ENCODE assay signal across 11 cellular contexts in the genomic region with DNA sequence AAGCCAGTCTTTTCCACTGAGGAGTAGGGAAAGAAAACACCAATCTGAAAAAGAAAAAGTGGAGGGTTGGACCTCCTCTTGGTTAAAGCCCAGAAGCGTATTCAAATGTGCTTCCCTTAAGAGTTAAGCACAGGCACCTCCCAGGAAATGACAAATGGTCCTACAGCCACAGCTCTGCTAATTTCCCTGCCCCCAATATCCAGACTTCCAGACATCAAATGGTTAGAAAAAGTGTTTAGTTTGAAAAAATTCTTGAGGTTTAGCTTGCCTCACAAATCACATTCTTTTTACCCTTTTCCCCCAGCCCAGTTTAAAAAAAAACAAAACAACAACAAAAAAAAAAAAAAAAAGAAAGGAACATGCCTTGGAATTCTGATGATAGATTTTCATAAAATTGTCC. TPM values are rescaled to one million over a fixed set of nuclear protein-coding genes. Genes with fewer than 3 reads are reported as not detected.
DNase-seq lines count a peak whose midpoint lies in the region; ATAC-seq and TF ChIP-seq lines count a peak whose summit lies in the region.
"Had no signal": no experiment of that assay in that cellular context is flagged by ENCODE, and none has a peak within 500 bp of the region (broad histone marks: within the 10 kb centered on the region; RNA-seq: fewer than 3 reads in every experiment).

No MANE protein-coding gene starts in this region.

- H3K36me3 Mint-ChIP-seq in Calu3 (ENCODE audit: insufficient read depth, unreplicated experiment): no peaks in the 10 kb centered on the region
- H3K36me3 Mint-ChIP-seq: activated naive CD8-positive, alpha-beta T cell treated with anti-CD3 and anti-CD28 coated beads, Interleukin-2, amount 10 ng/mL, durations not matched to agents 7 days and 5 days had no signal

- H3K36me3 ChIP-seq in adipocyte (ENCODE audit: control insufficient read depth, insufficient read depth, low read length, severe bottlenecking) (no peaks in the 10 kb centered on the region), heart right ventricle (no peaks in the 10 kb centered on the region)

- H3K27me3 ChIP-seq in adipocyte (replicated peaks; ENCODE audit: control insufficient read depth, insufficient read depth, low read length): no peaks in the 10 kb centered on the region
- H3K27me3 ChIP-seq in heart right ventricle: no peaks in the 10 kb centered on the region

- peak overlapping the region; percentile 95 for H3K9ac ChIP-seq in adipocyte (ENCODE audit: low read length)

- peak; percentile 99 for DNase-seq in EH (ENCODE audit: low read depth)
- peak; percentile 94 for DNase-seq in adipocyte (ENCODE audit: low read depth)
- DNase-seq in heart right ventricle: peak in 1 of 2 donors; percentile 58
- DNase-seq in pulmonary artery endothelial cell (ENCODE audit: low read depth, low spot score): peak; percentile 68
- DNase-seq in GM10248 (ENCODE audit: extremely low spot score): no peak
- no peak for DNase-seq in NCI-H2081 (lab: John Stamatoyannopoulos, UW)
- DNase-seq in Calu3: no peak
- DNase-seq in nucleus accumbens (lab: John Stamatoyannopoulos, UW): no peak
- DNase-seq: activated naive CD8-positive, alpha-beta T cell treated with anti-CD3 and anti-CD28 coated beads, Interleukin-2, amount 10 ng/mL, durations not matched to agents 7 days and 5 days; stimulated activated CD4-positive, alpha-beta T cell treated with anti-CD3 and anti-CD28 coated beads, Interleukin-15, amount 100 ng/mL, for 24 hours had no signal

- H3K9me3 ChIP-seq in adipocyte (ENCODE audit: control insufficient read depth, low read length): no peaks in the 10 kb centered on the region
- no peaks in the 10 kb centered on the region for H3K9me3 ChIP-seq in heart right ventricle

- H3K4me1 ChIP-seq in adipocyte (ENCODE audit: control insufficient read depth, insufficient read depth, low read length) (peaks cover 53% of the 10 kb centered on the region), heart right ventricle (peaks cover 0 to 28% (median 0%) of the 10 kb centered on the region in 9 donors)

- H3K27me3 Mint-ChIP-seq in Calu3 (ENCODE audit: unreplicated experiment): no peaks in the 10 kb centered on the region
- H3K27me3 Mint-ChIP-seq: activated naive CD8-positive, alpha-beta T cell treated with anti-CD3 and anti-CD28 coated beads, Interleukin-2, amount 10 ng/mL, durations not matched to agents 7 days and 5 days had no signal

- POLR2A ChIA-PET in GM10248 (lab: Yijun Ruan, JAX): interaction anchor here (0.7 kb wide), 1 partner anchor 26 kb away, joined by 3 read pairs; no protein-coding TSS in a partner anchor

- H3K27ac ChIP-seq in heart right ventricle: peak overlapping the region; percentile 26 to 89 (median 84)

- ATAC-seq in heart right ventricle: peak; percentile 77 to 93 (median 86)
- ATAC-seq: Panc1 had no signal

- intact Hi-C loops in heart right ventricle (cut with DNase I) (loop anchor here in 4 of 10 donors (1.0 to 5.0 kb wide), 6 partner anchors 19 to 78 kb away; a partner anchor contains a TSS), Calu3 (cut with micrococcal nuclease; ENCODE audit: unreplicated experiment) (no loop called here)

- H3K27ac Mint-ChIP-seq in Calu3 (ENCODE audit: unreplicated experiment): no peak overlapping the region
- H3K27ac Mint-ChIP-seq: activated naive CD8-positive, alpha-beta T cell treated with anti-CD3 and anti-CD28 coated beads, Interleukin-2, amount 10 ng/mL, durations not matched to agents 7 days and 5 days had no signal

- peak overlapping the region; percentile 76 for H3K4me3 ChIP-seq in adipocyte (ENCODE audit: low read length)
- H3K4me3 ChIP-seq in heart right ventricle: peak overlapping the region in 6 of 10 donors; percentile 13 to 37 (median 22)

- TF ChIP-seq CTCF in heart right ventricle (IDR thresholded peaks at IDR 0.05) (no peak), GM10248 (IDR thresholded peaks at IDR 0.05; ENCODE audit: control extremely low read depth, extremely low read depth, low read depth, missing control alignments) (no peak), Calu3 (IDR thresholded peaks at IDR 0.05; ENCODE audit: unreplicated experiment) (no peak)

- CTCF ChIA-PET in GM10248 (lab: Yijun Ruan, JAX): interaction anchor here (1.0 kb wide), 1 partner anchor 20 kb away, joined by 3 read pairs; no protein-coding TSS in a partner anchor
- CTCF ChIA-PET in Calu3 (lab: Charles Lee): no interaction called here

- no peaks in the 10 kb centered on the region for H3K4me1 Mint-ChIP-seq in Calu3 (ENCODE audit: low read depth, unreplicated experiment)
- H3K4me1 Mint-ChIP-seq: activated naive CD8-positive, alpha-beta T cell treated with anti-CD3 and anti-CD28 coated beads, Interleukin-2, amount 10 ng/mL, durations not matched to agents 7 days and 5 days had no signal

- no peaks in the 10 kb centered on the region for H3K9me3 Mint-ChIP-seq in Calu3 (ENCODE audit: low read depth, unreplicated experiment)
- H3K9me3 Mint-ChIP-seq: activated naive CD8-positive, alpha-beta T cell treated with anti-CD3 and anti-CD28 coated beads, Interleukin-2, amount 10 ng/mL, durations not matched to agents 7 days and 5 days had no signal

- 40 to 55% methylated on average over 1 of the region's 1 CpG for WGBS in heart right ventricle, 2 donors

- no TSS peak for BruUV-seq in Calu3 (replicated peaks; lab: Mats Ljungman, UMichigan)

- no peak overlapping the region for H3K4me3 Mint-ChIP-seq in Calu3 (ENCODE audit: low read depth, unreplicated experiment)
- H3K4me3 Mint-ChIP-seq: activated naive CD8-positive, alpha-beta T cell treated with anti-CD3 and anti-CD28 coated beads, Interleukin-2, amount 10 ng/mL, durations not matched to agents 7 days and 5 days had no signal

RNA-seq across cellular contexts. Expression of a gene that starts 19.0 kb away (rescaled TPM):
- total RNA-seq in heart right ventricle (100 to 1,000 TPM in 4 of 10 donors, 10 to 100 TPM in 6; 62.4 to 428 (median 91.0) TPM), pulmonary artery endothelial cell (13.6 and 19.1 TPM in 2 replicates), Calu3 (2022) (not detected in 2 replicates)
- polyA plus RNA-seq in heart right ventricle: 100 to 1,000 TPM in 1 of 2 donors, 10 to 100 TPM in 1; 45.2 to 155 TPM

Comparison
In these comparisons a context has a peak if more than half of its experiments do, and no peak if none do; other contexts are left out.
1. DNase-seq: peak in EH (single experiment), adipocyte (single experiment) and pulmonary artery endothelial cell (single experiment); none in GM10248 (single experiment), NCI-H2081 (0 of 2), Calu3 (single experiment) and nucleus accumbens (0 of 56).
2. RNA of a gene that starts 19.0 kb away (total RNA-seq): 62.4 to 428 TPM in heart right ventricle and 13.6 to 19.1 TPM in pulmonary artery endothelial cell; not detected in Calu3; every median in the first group is over 10 times any median in the second.